ENCODE assay signal across 11 cellular contexts in genomic region chr11:117874910-117875396, GRCh38. TPM values are rescaled to one million over a fixed set of nuclear protein-coding genes. Genes with fewer than 3 reads are reported as not detected.
DNase-seq lines count a peak whose midpoint lies in the region; ATAC-seq and TF ChIP-seq lines count a peak whose summit lies in the region.
"Had no signal": no experiment of that assay in that cellular context is flagged by ENCODE, and none has a peak within 500 bp of the region (broad histone marks: within the 10 kb centered on the region; RNA-seq: fewer than 3 reads in every experiment).

No MANE protein-coding gene starts in this region.

- intact Hi-C loops in breast epithelium (cut with DNase I; ENCODE audit: low total_unique reads), result no loop called here
- intact Hi-C loops in mammary epithelial cell (cut with micrococcal nuclease), result no loop called here
- intact Hi-C loops in MCF 10A (cut with micrococcal nuclease), result no loop called here

- no peaks in the 10 kb centered on the region for H3K79me2 ChIP-seq in mammary epithelial cell (ENCODE audit: insufficient read depth, low read length)

- TF ChIP-seq EP300 in upper lobe of left lung (IDR thresholded peaks at IDR 0.05), result no peak

- no peak overlapping the region for H3K4me2 ChIP-seq in mammary epithelial cell (ENCODE audit: insufficient read depth, low read depth, low read length)

- ATAC-seq in naive B cell (ENCODE audit: low read depth in 2 of 2) (no peak), upper lobe of left lung (ENCODE audit: low FRiP score in 2 of 2) (no peak), GM19023 (IDR thresholded peaks at IDR 0.05; ENCODE audit: unreplicated experiment) (no peak)

- peak overlapping the region; percentile 9 to 75 (median 65) for H3K4me3 ChIP-seq in breast epithelium
- H3K4me3 ChIP-seq in mammary epithelial cell (replicated peaks in 1 of 3; ENCODE audit: insufficient read depth in 1 of 3, low read depth in 2 of 3, low read length in 3 of 3), result no peak overlapping the region
- H3K4me3 ChIP-seq in upper lobe of left lung, result peak overlapping the region in 3 of 4 donors; percentile 52 to 65 (median 53)

- H3K9ac ChIP-seq in mammary epithelial cell (ENCODE audit: insufficient read depth, low read length), result no peak overlapping the region

- in situ Hi-C loops in mammary epithelial cell (cut with MboI; ENCODE audit: low sequenced_read_pairs in 2 of 2), result no loop called here

- peak overlapping the region in 7 of 8 donors; percentile 15 to 87 (median 24) for H3K4me3 Mint-ChIP-seq in naive B cell
- H3K4me3 Mint-ChIP-seq in HFFc6, result no peak overlapping the region
- H3K4me3 Mint-ChIP-seq in MCF 10A (ENCODE audit: unreplicated experiment), result no peak overlapping the region

- POLR2A ChIA-PET in MCF 10A (lab: Yijun Ruan, JAX), result no interaction called here

- TF ChIP-seq POLR2A in breast epithelium (IDR thresholded peaks at IDR 0.05), result no peak
- TF ChIP-seq POLR2A in upper lobe of left lung (IDR thresholded peaks at IDR 0.05), result no peak

- BruUV-seq in mammary epithelial cell (replicated peaks; lab: Mats Ljungman, UMichigan), result no TSS peak
- BruUV-seq in MCF 10A (replicated peaks; lab: Mats Ljungman, UMichigan), result no TSS peak

- H3K27me3 Mint-ChIP-seq in naive B cell, result peaks cover 58 to 88% (median 88%) of the 10 kb centered on the region in 3 donors
- H3K27me3 Mint-ChIP-seq in HFFc6 (ENCODE audit: insufficient read depth), result peaks cover 72% of the 10 kb centered on the region
- H3K27me3 Mint-ChIP-seq in MCF 10A (ENCODE audit: insufficient read depth, unreplicated experiment), result peaks cover 85% of the 10 kb centered on the region

- whole genome bisulfite sequencing in mammary epithelial cell (ENCODE audit: low coverage, missing lambda C conversion rate), result 59% methylated on average over 4 of the region's 4 CpGs
- WGBS in upper lobe of left lung, 2 donors, result 73 to 75% methylated on average over 4 of the region's 4 CpGs

- H3K9me3 ChIP-seq in breast epithelium (no peaks in the 10 kb centered on the region), mammary epithelial cell (replicated peaks; ENCODE audit: insufficient read depth, low read length) (no peaks in the 10 kb centered on the region), upper lobe of left lung (no peaks in the 10 kb centered on the region)

- no peak for TF ChIP-seq CTCF in breast epithelium (IDR thresholded peaks at IDR 0.05)
- TF ChIP-seq CTCF in mammary epithelial cell (conservative IDR thresholded peaks at IDR 0.05 in 1 of 2, IDR thresholded peaks at IDR 0.05 in 1 of 2; ENCODE audit: extremely low read depth in 1 of 2, insufficient read depth in 1 of 2, low read depth in 1 of 2, low read length in 2 of 2), result no peak
- TF ChIP-seq CTCF in upper lobe of left lung (IDR thresholded peaks at IDR 0.05), result no peak
- no peak for TF ChIP-seq CTCF in HFFc6 (IDR thresholded peaks at IDR 0.05)
- TF ChIP-seq CTCF in MCF 10A (IDR thresholded peaks at IDR 0.05; ENCODE audit: unreplicated experiment), result no peak

- dilution Hi-C loops in mammary epithelial cell (cut with HindIII; ENCODE audit: low sequenced_read_pairs), result no loop called here

- H3K36me3 ChIP-seq in breast epithelium (no peaks in the 10 kb centered on the region), mammary epithelial cell (ENCODE audit: insufficient read depth, low read length) (no peaks in the 10 kb centered on the region), upper lobe of left lung (no peaks in the 10 kb centered on the region)

- H3K4me1 ChIP-seq in breast epithelium (peaks cover 0 to 1% of the 10 kb centered on the region in 2 donors), mammary epithelial cell (ENCODE audit: insufficient read depth, low read length) (peaks cover 13% of the 10 kb centered on the region), upper lobe of left lung (peaks cover 42 to 61% (median 48%) of the 10 kb centered on the region in 4 donors)

- CTCF ChIA-PET in mammary epithelial cell (lab: Charles Lee; ENCODE audit: low non-redundant PET), result no interaction called here
- CTCF ChIA-PET in MCF 10A (lab: Yijun Ruan, JAX), result no interaction called here

- H3K27ac ChIP-seq in breast epithelium (peak overlapping the region in 1 of 2 donors; percentile 73), mammary epithelial cell (ENCODE audit: insufficient read depth, low read depth, low read length) (no peak overlapping the region), angular gyrus (ENCODE audit: low read depth, low read length) (peak overlapping the region; percentile 86), upper lobe of left lung (peak overlapping the region; percentile 58 to 79 (median 72))

- H2AFZ ChIP-seq in mammary epithelial cell (ENCODE audit: low read depth, low read length), result no peak overlapping the region

- H3K9me3 Mint-ChIP-seq in naive B cell, result peaks cover 0 to 5% (median 0%) of the 10 kb centered on the region in 7 donors
- no peaks in the 10 kb centered on the region for H3K9me3 Mint-ChIP-seq in HFFc6
- no peaks in the 10 kb centered on the region for H3K9me3 Mint-ChIP-seq in MCF 10A (ENCODE audit: unreplicated experiment)
- H3K9me3 Mint-ChIP-seq: activated T-cell treated with anti-CD3 and anti-CD28 coated beads, Interleukin-2, amount 50 U/mL, for 24 hours; dendritic cell treated with granulocyte-macrophage colony-stimulating factor and Interleukin-4, amounts not matched to agents 40 ng/mL and 50 ng/mL, for 4 days had no signal

- peaks cover 0 to 9% of the 10 kb centered on the region in 2 donors for H3K36me3 Mint-ChIP-seq in naive B cell
- no peaks in the 10 kb centered on the region for H3K36me3 Mint-ChIP-seq in HFFc6 (ENCODE audit: low read depth)
- no peaks in the 10 kb centered on the region for H3K36me3 Mint-ChIP-seq in MCF 10A (ENCODE audit: insufficient read depth, unreplicated experiment)

- H3K4me1 Mint-ChIP-seq in naive B cell (peaks cover 17 to 38% (median 21%) of the 10 kb centered on the region in 3 donors), HFFc6 (ENCODE audit: low read depth) (no peaks in the 10 kb centered on the region), MCF 10A (ENCODE audit: insufficient read depth, unreplicated experiment) (no peaks in the 10 kb centered on the region)

- peak overlapping the region in 2 of 6 donors; percentile 71 to 73 for H3K27ac Mint-ChIP-seq in naive B cell
- no peak overlapping the region for H3K27ac Mint-ChIP-seq in HFFc6
- no peak overlapping the region for H3K27ac Mint-ChIP-seq in MCF 10A (ENCODE audit: low read depth, unreplicated experiment)
- H3K27ac Mint-ChIP-seq: activated T-cell treated with anti-CD3 and anti-CD28 coated beads, Interleukin-2, amount 50 U/mL, for 24 hours; dendritic cell treated with granulocyte-macrophage colony-stimulating factor and Interleukin-4, amounts not matched to agents 40 ng/mL and 50 ng/mL, for 4 days had no signal

- no peaks in the 10 kb centered on the region for H4K20me1 ChIP-seq in mammary epithelial cell (ENCODE audit: insufficient read depth, low read length)

- H3K27me3 ChIP-seq in breast epithelium, result peaks cover 0 to 13% of the 10 kb centered on the region in 2 donors
- H3K27me3 ChIP-seq in mammary epithelial cell (ENCODE audit: insufficient read depth, low read length), result peaks cover 22% of the 10 kb centered on the region
- H3K27me3 ChIP-seq in upper lobe of left lung, result peaks cover 0 to 16% (median 4%) of the 10 kb centered on the region in 4 donors

- DNase-seq in breast epithelium (ENCODE audit: low spot score in 2 of 2) (no peak), mammary epithelial cell (no peak), naive B cell (no peak), upper lobe of left lung (no peak), HFFc6 (no peak), MCF 10A (ENCODE audit: unreplicated experiment) (no peak)
- DNase-seq: AML-193 had no signal

RNA-seq across cellular contexts. Expression of gene FXYD6, which starts 1.5 kb away (rescaled TPM):
- 10 to 100 TPM; 16.0 to 25.0 (median 20.3) TPM for total RNA-seq in breast epithelium
- under 1 TPM in 1 of 2 donors, not detected in 1; 0.21 TPM for total RNA-seq in mammary epithelial cell
- polyA plus RNA-seq in mammary epithelial cell, result 0.35 TPM
- polyA minus RNA-seq in mammary epithelial cell, result not detected
- polyA plus RNA-seq in naive B cell (ENCODE audit: low read depth in 6 of 6), result not detected
- total RNA-seq in upper lobe of left lung, result 10 to 100 TPM; 16.2 to 61.4 (median 33.8) TPM
- not detected for total RNA-seq in HFFc6 (2021; fragmentation: NEBNext Ultra II Directional; extraction: Animal tissue kit (Norgen Biotek cat#: 25700))
- total RNA-seq in MCF 10A (2022), result not detected in 2 replicates

RNA-seq across cellular contexts. Expression of gene FXYD2, which starts 50.4 kb away (rescaled TPM):
- total RNA-seq in breast epithelium, result 1 to 10 TPM in 2 of 3 donors, under 1 TPM in 1; 0.66 to 2.0 (median 1.3) TPM
- not detected for total RNA-seq in mammary epithelial cell
- 0.11 TPM for polyA plus RNA-seq in mammary epithelial cell
- polyA minus RNA-seq in mammary epithelial cell, result not detected
- 1 to 10 TPM in 1 of 6 donors, under 1 TPM in 2, not detected in 3; 0.74 to 4.0 (median 0.75) TPM for polyA plus RNA-seq in naive B cell (ENCODE audit: low read depth in 6 of 6)
- 1 to 10 TPM in 4 of 6 donors, under 1 TPM in 2; 0.15 to 4.5 (median 2.4) TPM for total RNA-seq in upper lobe of left lung
- total RNA-seq in HFFc6 (2021; fragmentation: NEBNext Ultra II Directional; extraction: Animal tissue kit (Norgen Biotek cat#: 25700)), result under 1 TPM in 1 of 6 experiments, not detected in 5; 0.40 TPM
- total RNA-seq in MCF 10A (2022), result not detected in 2 replicates

RNA-seq across cellular contexts. Expression of gene TMPRSS13, which starts 54.2 kb away (rescaled TPM):
- 10 to 100 TPM in 2 of 3 donors, under 1 TPM in 1; 0.32 to 34.0 (median 12.5) TPM for total RNA-seq in breast epithelium
- under 1 TPM in 1 of 2 donors, not detected in 1; under 0.01 TPM for total RNA-seq in mammary epithelial cell
- polyA plus RNA-seq in mammary epithelial cell, result 0.12 TPM
- not detected for polyA minus RNA-seq in mammary epithelial cell
- polyA plus RNA-seq in naive B cell (ENCODE audit: low read depth in 6 of 6), result under 1 TPM in 5 of 6 donors, not detected in 1; 0.24 to 0.87 (median 0.84) TPM
- 10 to 100 TPM in 2 of 6 donors, 1 to 10 TPM in 4; 4.6 to 26.2 (median 6.1) TPM for total RNA-seq in upper lobe of left lung
- not detected for total RNA-seq in HFFc6 (2021; fragmentation: NEBNext Ultra II Directional; extraction: Animal tissue kit (Norgen Biotek cat#: 25700))
- not detected in 2 replicates for total RNA-seq in MCF 10A (2022)

Comparison
In these comparisons a context has a peak if more than half of its experiments do, and no peak if none do; other contexts are left out.
1. H3K4me3 ChIP-seq: peak in breast epithelium (3 of 3) and upper lobe of left lung (3 of 4); none in mammary epithelial cell (0 of 3).
2. RNA of gene FXYD6, which starts 1.5 kb away (total RNA-seq): 16.2 to 61.4 TPM in upper lobe of left lung and 16.0 to 25.0 TPM in breast epithelium; 0.21 TPM in mammary epithelial cell, not detected in HFFc6 and not detected in MCF 10A; every median in the first group is over 10 times any median in the second.
3. H3K4me3 Mint-ChIP-seq: peak in naive B cell (7 of 8); none in HFFc6 (single experiment) and MCF 10A (single experiment).